ENCODE assay signal across 17 cellular contexts in genomic region chr15:37372064-37372463, GRCh38.
"Had no signal": no experiment of that assay in that cellular context is flagged by ENCODE, and none has a peak within 500 bp of the region (broad histone marks: within the 10 kb centered on the region; RNA-seq: fewer than 3 reads in every experiment).

No MANE protein-coding gene starts in this region.

- DNase-seq: activated CD4-positive, alpha-beta memory T cell treated with anti-CD3 and anti-CD28 coated beads for 36 hours; activated CD4-positive, alpha-beta T cell treated with anti-CD3 and anti-CD28 coated beads for 36 hours; activated T-cell treated with anti-CD3 and anti-CD28 coated beads for 4 hours; amniotic stem cell; dermis blood vessel endothelial cell; effector memory CD4-positive, alpha-beta T cell; islet precursor cell; mammary epithelial cell; right cardiac atrium; small intestine; stimulated activated CD4-positive, alpha-beta T cell treated with anti-CD3 and anti-CD28 coated beads, Interleukin-15, amount 100 ng/mL, for 24 hours; stimulated activated CD4-positive, alpha-beta T cell treated with anti-CD3 and anti-CD28 coated beads, Interleukin-4, amount 100 ng/mL, for 1 hour; stimulated activated naive CD8-positive, alpha-beta T cell treated with anti-CD3 and anti-CD28 coated beads, Interleukin-15, amount 100 ng/mL, for 72 hours; T-helper 2 cell had no signal

- H3K4me3 ChIP-seq: esophagus muscularis mucosa, vagina had no signal

- H3K27me3 ChIP-seq: esophagus muscularis mucosa, vagina had no signal

- H3K4me1 ChIP-seq: esophagus muscularis mucosa, vagina had no signal

- ATAC-seq: activated CD4-positive, alpha-beta T cell treated with anti-CD3 and anti-CD28 coated beads for 36 hours; right cardiac atrium; stimulated activated naive CD8-positive, alpha-beta T cell treated with anti-CD3 and anti-CD28 coated beads, Interleukin-15, amount 100 ng/mL, for 72 hours; WTC11 had no signal

- H3K27ac ChIP-seq: esophagus muscularis mucosa, vagina had no signal

- H3K9me3 ChIP-seq: esophagus muscularis mucosa, vagina had no signal

- H3K36me3 ChIP-seq: esophagus muscularis mucosa, vagina had no signal
